30 cellular contexts compared by ENCODE assay signal in the genomic region with DNA sequence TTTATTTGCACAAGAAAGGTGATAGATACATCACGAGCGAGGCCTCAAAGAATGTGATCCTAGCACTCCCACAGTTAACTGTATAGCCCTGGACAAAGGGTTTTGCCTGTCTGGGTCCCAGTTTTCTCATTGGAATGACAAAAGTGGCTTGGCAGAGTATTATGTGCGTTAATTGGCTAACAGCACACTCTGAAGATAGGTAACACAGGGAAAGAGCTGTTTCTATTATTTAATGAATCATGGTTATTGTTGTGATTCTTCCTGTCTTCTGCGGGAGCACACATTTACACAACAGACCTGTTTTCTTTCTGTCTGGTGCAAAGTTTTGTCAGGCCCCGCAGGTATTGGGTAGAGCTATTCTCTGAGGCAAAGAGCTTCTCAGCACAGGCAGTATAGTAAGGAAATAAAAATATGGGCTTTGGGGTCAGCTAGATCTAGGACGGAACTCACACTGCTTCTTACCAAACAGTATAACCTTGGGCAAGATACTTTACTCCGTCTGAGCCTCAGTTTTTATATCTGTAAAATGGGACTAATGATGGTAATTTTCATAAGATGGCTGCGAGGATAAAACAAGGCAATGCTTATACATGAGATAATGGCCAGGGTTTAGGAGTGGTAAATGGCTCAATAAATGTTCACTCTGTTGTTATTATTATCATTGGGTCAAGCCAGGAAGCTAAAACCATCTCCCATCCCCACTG.
DNase-seq lines count a peak whose midpoint lies in the region; ATAC-seq and TF ChIP-seq lines count a peak whose summit lies in the region.
"Had no signal": no experiment of that assay in that cellular context is flagged by ENCODE, and none has a peak within 500 bp of the region (broad histone marks: within the 10 kb centered on the region; RNA-seq: fewer than 3 reads in every experiment).

No MANE protein-coding gene starts in this region.

- H3K27me3 ChIP-seq in HCT116 (ENCODE audit: insufficient read depth, low read length) (no peaks in the 10 kb centered on the region), endodermal cell (ENCODE audit: control insufficient read depth, insufficient read depth, low read length, poor library complexity, severe bottlenecking) (no peaks in the 10 kb centered on the region), iPS-18a (ENCODE audit: control insufficient read depth, insufficient read depth, low read length) (no peaks in the 10 kb centered on the region), suprapubic skin (no peaks in the 10 kb centered on the region)
- H3K27me3 ChIP-seq: BE2C, tibial nerve had no signal

- no peak for TF ChIP-seq CTCF in HCT116 (IDR thresholded peaks at IDR 0.05 in 2 of 3, conservative IDR thresholded peaks at IDR 0.05 in 1 of 3; ENCODE audit: borderline replicate concordance in 1 of 3, insufficient read depth in 1 of 3, low read depth in 2 of 3, low read length in 2 of 3)
- no peak for TF ChIP-seq CTCF in endodermal cell (conservative IDR thresholded peaks at IDR 0.05)
- no peak for TF ChIP-seq CTCF in suprapubic skin (IDR thresholded peaks at IDR 0.05)

- no peaks in the 10 kb centered on the region for H3K9me3 Mint-ChIP-seq in endodermal cell
- H3K9me3 Mint-ChIP-seq: activated CD4-positive, alpha-beta memory T cell treated with anti-CD3 and anti-CD28 coated beads for 36 hours; naive B cell had no signal

- H3K27ac ChIP-seq in HCT116 (ENCODE audit: low read depth, low read length) (no peak overlapping the region), endodermal cell (ENCODE audit: low read depth, low read length) (no peak overlapping the region), iPS-18a (ENCODE audit: low read length) (peak overlapping the region; percentile 33), suprapubic skin (peak overlapping the region; percentile 0)
- H3K27ac ChIP-seq: SK-N-MC had no signal

- peak overlapping the region; percentile 46 for H3K27ac Mint-ChIP-seq in endodermal cell
- H3K27ac Mint-ChIP-seq: activated CD4-positive, alpha-beta memory T cell treated with anti-CD3 and anti-CD28 coated beads for 36 hours; CD8-positive, alpha-beta memory T cell had no signal

- peaks cover 38% of the 10 kb centered on the region for H3K4me1 Mint-ChIP-seq in endodermal cell
- H3K4me1 Mint-ChIP-seq: CD8-positive, alpha-beta memory T cell; naive B cell had no signal

- RAD21 ChIA-PET in HCT116 (lab: Charles Lee; ENCODE audit: low non-redundant PET in 1 of 2, low total read pairs in 2 of 2, uncharacterized antibody in 2 of 2, unreplicated experiment in 2 of 2): no interaction called here

- no peak for TF ChIP-seq RAD21 in HCT116 (IDR thresholded peaks at IDR 0.05; ENCODE audit: low read depth)

- H3K9me2 ChIP-seq in HCT116 (ENCODE audit: insufficient read depth): no peaks in the 10 kb centered on the region

- H4K20me1 ChIP-seq in HCT116 (ENCODE audit: insufficient read depth): no peaks in the 10 kb centered on the region

- 63% methylated on average over 4 to 8 of the region's 8 CpGs for WGBS in endodermal cell (ENCODE audit: insufficient coverage in 1 of 2, insufficient read length in 1 of 2), 2 experiments
- WGBS in suprapubic skin: 77% methylated on average over 8 of the region's 8 CpGs

- CTCF ChIA-PET in HCT116 (lab: Charles Lee): interaction anchor here (1.6 to 2.6 kb wide), 2 partner anchors 15 kb away, joined by 4 to 9 read pairs; no protein-coding TSS in a partner anchor

- ATAC-seq in HCT116: no peak
- no peak for ATAC-seq in HG02973 (IDR thresholded peaks at IDR 0.05; ENCODE audit: unreplicated experiment)
- ATAC-seq in GM21529 (IDR thresholded peaks at IDR 0.05; ENCODE audit: unreplicated experiment): no peak
- no peak for ATAC-seq in HG03025 (IDR thresholded peaks at IDR 0.05; ENCODE audit: low FRiP score, unreplicated experiment)
- ATAC-seq: activated CD4-positive, CD25-positive, alpha-beta regulatory T cell treated with anti-CD3 and anti-CD28 coated beads, Interleukin-2, amount 50 U/mL, for 24 hours; sciatic nerve had no signal

- DNase-seq in HCT116 (ENCODE audit: low read depth, low spot score) (no peak), endodermal cell (peak; percentile 73), suprapubic skin (ENCODE audit: low spot score in 2 of 2) (no peak), KBM-7 (no peak)
- DNase-seq: activated CD4-positive, alpha-beta memory T cell treated with anti-CD3 and anti-CD28 coated beads for 36 hours; activated naive CD4-positive, alpha-beta T cell treated with Interleukin-2 at 50 U/mL for 16 hours; BE2C; caudate nucleus; CD8-positive, alpha-beta memory T cell; cortex of kidney; effector memory CD4-positive, alpha-beta T cell; EL; HCEC 1CT; IMR-90; naive B cell; NCI-H1092; NCI-H187 treated with DMSO at 0.1 percent for 48 hours; NCI-H2171 treated with DMSO at 0.1 percent for 48 hours; NCI-H510A; stimulated activated CD4-positive, alpha-beta T cell treated with anti-CD3 and anti-CD28 coated beads, Interleukin-4, amount 100 ng/mL, for 1 hour; T-helper 1 cell had no signal

- H3K4me3 ChIP-seq in HCT116 (replicated peaks in 1 of 2; ENCODE audit: low read depth in 1 of 2, low read length in 2 of 2): no peak overlapping the region
- no peak overlapping the region for H3K4me3 ChIP-seq in endodermal cell (ENCODE audit: low read length)
- peak overlapping the region; percentile 23 for H3K4me3 ChIP-seq in iPS-18a (ENCODE audit: low read length)
- no peak overlapping the region for H3K4me3 ChIP-seq in suprapubic skin
- H3K4me3 ChIP-seq: SK-N-MC, tibial nerve had no signal

- in situ Hi-C loops in KBM-7 (cut with MboI; ENCODE audit: low pct_unique_long_range_greater_than_20kb, low sequenced_read_pairs): no loop called here

- no peak for TF ChIP-seq EP300 in suprapubic skin (IDR thresholded peaks at IDR 0.05)

- H3K4me3 Mint-ChIP-seq in endodermal cell: no peak overlapping the region
- H3K4me3 Mint-ChIP-seq: activated CD4-positive, alpha-beta memory T cell treated with anti-CD3 and anti-CD28 coated beads for 36 hours; CD8-positive, alpha-beta memory T cell; naive B cell had no signal

- TF ChIP-seq POLR2A in HCT116 (IDR thresholded peaks at IDR 0.05; ENCODE audit: borderline replicate concordance, extremely low read depth, insufficient read depth, insufficient read length) (no peak), suprapubic skin (IDR thresholded peaks at IDR 0.05) (no peak)

- H3K36me3 Mint-ChIP-seq in endodermal cell (ENCODE audit: low read depth): no peaks in the 10 kb centered on the region
- H3K36me3 Mint-ChIP-seq: activated CD4-positive, alpha-beta memory T cell treated with anti-CD3 and anti-CD28 coated beads for 36 hours; CD8-positive, alpha-beta memory T cell; naive B cell had no signal

- BruUV-seq in HCT116 (replicated peaks; lab: Mats Ljungman, UMichigan): no TSS peak

- no peak overlapping the region for H2AFZ ChIP-seq in HCT116 (ENCODE audit: low read depth, low read length, poor library complexity, severe bottlenecking)

- H3K4me2 ChIP-seq in HCT116 (ENCODE audit: low read length): peak overlapping the region; percentile 59

- intact Hi-C loops in HCT116 (cut with micrococcal nuclease): no loop called here

- H3K9me3 ChIP-seq in HCT116 (ENCODE audit: control insufficient read depth in 1 of 2, insufficient read depth in 1 of 2, low read depth in 1 of 2, low read length in 2 of 2) (no peaks in the 10 kb centered on the region), endodermal cell (ENCODE audit: control insufficient read depth, low read length) (no peaks in the 10 kb centered on the region), iPS-18a (ENCODE audit: control insufficient read depth, low read depth, low read length) (no peaks in the 10 kb centered on the region), suprapubic skin (no peaks in the 10 kb centered on the region)
- H3K9me3 ChIP-seq: BE2C, tibial nerve had no signal

- 0 out of 2 replicates have a peak, but pooled peaks cover 3% of the 10 kb centered on the region for H3K79me2 ChIP-seq in HCT116 (ENCODE audit: insufficient read depth, low read length)

- H3K4me1 ChIP-seq in HCT116 (ENCODE audit: control insufficient read depth in 1 of 2, insufficient read depth in 2 of 2, low read length in 2 of 2) (peaks cover 20 to 31% of the 10 kb centered on the region in 2 experiments), endodermal cell (ENCODE audit: control insufficient read depth, insufficient read depth, low read length) (peaks cover 20% of the 10 kb centered on the region), iPS-18a (ENCODE audit: control insufficient read depth, low read depth, low read length) (peaks cover 28% of the 10 kb centered on the region), suprapubic skin (peaks cover 20% of the 10 kb centered on the region)
- H3K4me1 ChIP-seq: BE2C, tibial nerve had no signal

- H3K9ac ChIP-seq in HCT116 (ENCODE audit: low read length) (no peak overlapping the region), endodermal cell (ENCODE audit: extremely low read depth, low read length, poor library complexity, severe bottlenecking) (no peak overlapping the region), iPS-18a (ENCODE audit: low read length) (no peak overlapping the region)

- POLR2A ChIA-PET in HCT116 (lab: Charles Lee): no interaction called here

- H3K36me3 ChIP-seq in HCT116 (ENCODE audit: control insufficient read depth in 1 of 2, insufficient read depth in 2 of 2, low read length in 2 of 2) (no peaks in the 10 kb centered on the region), endodermal cell (ENCODE audit: control insufficient read depth, insufficient read depth, low read length) (no peaks in the 10 kb centered on the region), iPS-18a (ENCODE audit: control insufficient read depth, low read depth, low read length) (no peaks in the 10 kb centered on the region), suprapubic skin (peaks cover 5% of the 10 kb centered on the region)
- H3K36me3 ChIP-seq: BE2C, tibial nerve had no signal

- H3K27me3 Mint-ChIP-seq in endodermal cell (ENCODE audit: insufficient read depth): peaks cover 10% of the 10 kb centered on the region
- H3K27me3 Mint-ChIP-seq: activated CD4-positive, alpha-beta memory T cell treated with anti-CD3 and anti-CD28 coated beads for 36 hours; progenitor cell of endocrine pancreas had no signal

TF ChIP-seq in HCT116, 20 proteins besides CTCF, POLR2A, EP300 and RAD21 (continues in another document):
- no peak for TF ChIP-seq EGR1 (IDR thresholded peaks at IDR 0.05; ENCODE audit: low read depth)
- TF ChIP-seq POLR2AphosphoS5 (IDR thresholded peaks at IDR 0.05; ENCODE audit: low read depth, low read length): no peak
- TF ChIP-seq JUND (IDR thresholded peaks at IDR 0.05): no peak
- TF ChIP-seq ZNF274 (IDR thresholded peaks at IDR 0.05; ENCODE audit: low read depth, low read length): no peak

Comparison
In these comparisons a context has a peak if more than half of its experiments do, and no peak if none do; other contexts are left out.
1. H3K27ac ChIP-seq: peak in iPS-18a (single experiment) and suprapubic skin (single experiment); none in HCT116 (single experiment) and endodermal cell (single experiment).